ENCODE assay signal across 9 cellular contexts in the genomic region with DNA sequence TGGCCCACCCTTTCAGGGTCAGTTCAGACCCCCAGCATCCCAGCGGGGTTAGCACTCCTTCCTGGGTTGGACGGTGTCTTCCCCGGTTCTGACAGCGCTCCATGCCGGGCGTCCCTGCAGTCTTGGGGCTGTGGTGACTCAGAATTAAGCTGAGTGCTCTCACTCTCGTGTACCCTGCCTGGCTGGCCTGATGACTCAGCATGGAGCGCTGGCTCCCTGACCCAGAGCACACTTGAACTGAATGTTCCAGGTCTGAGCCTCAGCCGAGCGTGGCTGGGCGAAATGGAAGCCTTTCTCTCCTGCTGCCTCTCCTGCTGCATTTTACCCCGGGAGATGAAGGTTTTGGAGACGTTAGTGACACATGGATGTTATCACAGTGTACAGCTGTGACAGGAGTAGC. TPM values are rescaled to one million over a fixed set of nuclear protein-coding genes. Genes with fewer than 3 reads are reported as not detected.
DNase-seq lines count a peak whose midpoint lies in the region; ATAC-seq and TF ChIP-seq lines count a peak whose summit lies in the region.
"Had no signal": no experiment of that assay in that cellular context is flagged by ENCODE, and none has a peak within 500 bp of the region (broad histone marks: within the 10 kb centered on the region; RNA-seq: fewer than 3 reads in every experiment).

No MANE protein-coding gene starts in this region.

- DNase-seq in activated naive CD4-positive, alpha-beta T cell treated with anti-CD3 and anti-CD28 coated beads, Interleukin-2, amount 50 U/mL, for 16 hours: no peak
- DNase-seq in adipocyte (ENCODE audit: low read depth) (peak; percentile 97), heart left ventricle (peak; percentile 63 to 93 (median 84)), NCI-H1092 (lab: John Stamatoyannopoulos, UW) (no peak)
- DNase-seq in stimulated activated naive B cell treated with anti-CD40 and anti-IgM and Interleukin-4, amounts not matched to agents 10 μg/mL and 1 μg/mL and 100 μg/mL, for 72 hours: no peak

- H3K36me3 Mint-ChIP-seq in activated naive CD4-positive, alpha-beta T cell treated with anti-CD3 and anti-CD28 coated beads, Interleukin-2, amount 50 U/mL, for 24 hours: no peaks in the 10 kb centered on the region
- peaks cover 0 to 1% of the 10 kb centered on the region in 2 donors for H3K36me3 Mint-ChIP-seq in stimulated activated naive B cell treated with anti-CD40 and anti-IgM and Interleukin-4, amounts not matched to agents 10 μg/mL and 1 μg/mL and 100 μg/mL, for 72 hours

- H3K27me3 ChIP-seq in adipocyte (replicated peaks; ENCODE audit: control insufficient read depth, insufficient read depth, low read length): no peaks in the 10 kb centered on the region
- H3K27me3 ChIP-seq in heart left ventricle: no peaks in the 10 kb centered on the region
- H3K27me3 ChIP-seq in rectal smooth muscle tissue (ENCODE audit: control insufficient read depth, insufficient read depth, low read length): no peaks in the 10 kb centered on the region

- no peaks in the 10 kb centered on the region for H3K27me3 Mint-ChIP-seq in activated naive CD4-positive, alpha-beta T cell treated with anti-CD3 and anti-CD28 coated beads, Interleukin-2, amount 50 U/mL, for 24 hours
- peaks cover 4 to 12% of the 10 kb centered on the region in 2 donors for H3K27me3 Mint-ChIP-seq in stimulated activated naive B cell treated with anti-CD40 and anti-IgM and Interleukin-4, amounts not matched to agents 10 μg/mL and 1 μg/mL and 100 μg/mL, for 72 hours
- H3K27me3 Mint-ChIP-seq: stimulated activated naive CD8-positive, alpha-beta T cell treated with anti-CD3 and anti-CD28 coated beads, Interleukin-15, Interleukin-2, amounts not matched to agents 100 ng/mL and 50 ng/mL, for 24 hours had no signal

- 3 to 41% (median 36%) methylated on average over 7 to 13 of the region's 13 CpGs for WGBS in heart left ventricle, 4 donors

- peak overlapping the region; percentile 57 for H3K27ac Mint-ChIP-seq in activated naive CD4-positive, alpha-beta T cell treated with anti-CD3 and anti-CD28 coated beads, Interleukin-2, amount 50 U/mL, for 24 hours
- no peak overlapping the region for H3K27ac Mint-ChIP-seq in stimulated activated naive B cell treated with anti-CD40 and anti-IgM and Interleukin-4, amounts not matched to agents 10 μg/mL and 1 μg/mL and 100 μg/mL, for 72 hours
- H3K27ac Mint-ChIP-seq: stimulated activated naive CD8-positive, alpha-beta T cell treated with anti-CD3 and anti-CD28 coated beads, Interleukin-15, Interleukin-2, amounts not matched to agents 100 ng/mL and 50 ng/mL, for 24 hours had no signal

- TF ChIP-seq CTCF in heart left ventricle (IDR thresholded peaks at IDR 0.05): no peak

- H3K9me3 Mint-ChIP-seq in activated naive CD4-positive, alpha-beta T cell treated with anti-CD3 and anti-CD28 coated beads, Interleukin-2, amount 50 U/mL, for 24 hours: no peaks in the 10 kb centered on the region
- no peaks in the 10 kb centered on the region for H3K9me3 Mint-ChIP-seq in stimulated activated naive B cell treated with anti-CD40 and anti-IgM and Interleukin-4, amounts not matched to agents 10 μg/mL and 1 μg/mL and 100 μg/mL, for 72 hours
- H3K9me3 Mint-ChIP-seq: stimulated activated naive CD8-positive, alpha-beta T cell treated with anti-CD3 and anti-CD28 coated beads, Interleukin-15, Interleukin-2, amounts not matched to agents 100 ng/mL and 50 ng/mL, for 24 hours had no signal

- H3K27ac ChIP-seq in heart left ventricle: peak overlapping the region; percentile 47 to 99 (median 97)
- peak overlapping the region; percentile 96 for H3K27ac ChIP-seq in rectal smooth muscle tissue (ENCODE audit: low read depth, low read length)

- H3K4me3 Mint-ChIP-seq in activated naive CD4-positive, alpha-beta T cell treated with anti-CD3 and anti-CD28 coated beads, Interleukin-2, amount 50 U/mL, for 24 hours: no peak overlapping the region
- no peak overlapping the region for H3K4me3 Mint-ChIP-seq in stimulated activated naive B cell treated with anti-CD40 and anti-IgM and Interleukin-4, amounts not matched to agents 10 μg/mL and 1 μg/mL and 100 μg/mL, for 72 hours
- H3K4me3 Mint-ChIP-seq: stimulated activated naive CD8-positive, alpha-beta T cell treated with anti-CD3 and anti-CD28 coated beads, Interleukin-15, Interleukin-2, amounts not matched to agents 100 ng/mL and 50 ng/mL, for 24 hours had no signal

- H3K9ac ChIP-seq in adipocyte (ENCODE audit: low read length) (peak overlapping the region; percentile 86), rectal smooth muscle tissue (ENCODE audit: low read length) (no peak overlapping the region)

- intact Hi-C loops in heart left ventricle (cut with DNase I): loop anchor here in 1 of 10 donors (10.0 kb wide), 1 partner anchor 63 kb away; a partner anchor contains a TSS

- TF ChIP-seq POLR2A in heart left ventricle (IDR thresholded peaks at IDR 0.05): peak in 1 of 2 donors; percentile 25

- H3K4me1 ChIP-seq in adipocyte (ENCODE audit: control insufficient read depth, insufficient read depth, low read length) (peaks cover 82% of the 10 kb centered on the region), heart left ventricle (peaks cover 16 to 100% (median 82%) of the 10 kb centered on the region in 12 donors), rectal smooth muscle tissue (ENCODE audit: control insufficient read depth, insufficient read depth, low read length) (peaks cover 61% of the 10 kb centered on the region)

- peaks cover 87% of the 10 kb centered on the region for H3K4me1 Mint-ChIP-seq in activated naive CD4-positive, alpha-beta T cell treated with anti-CD3 and anti-CD28 coated beads, Interleukin-2, amount 50 U/mL, for 24 hours
- peaks cover 0 to 6% of the 10 kb centered on the region in 2 donors for H3K4me1 Mint-ChIP-seq in stimulated activated naive B cell treated with anti-CD40 and anti-IgM and Interleukin-4, amounts not matched to agents 10 μg/mL and 1 μg/mL and 100 μg/mL, for 72 hours

- ATAC-seq in heart left ventricle (peak; percentile 85 to 91 (median 90)), GM21786 (IDR thresholded peaks at IDR 0.05; ENCODE audit: unreplicated experiment) (no peak)
- no peak for ATAC-seq in stimulated activated naive B cell treated with anti-CD40 and anti-IgM and Interleukin-4, amounts not matched to agents 10 μg/mL and 1 μg/mL and 100 μg/mL, for 72 hours (replicated peaks)

- no peaks in the 10 kb centered on the region for H3K9me3 ChIP-seq in adipocyte (ENCODE audit: control insufficient read depth, low read length)
- no peaks in the 10 kb centered on the region for H3K9me3 ChIP-seq in heart left ventricle

- peaks cover 6% of the 10 kb centered on the region for H3K36me3 ChIP-seq in adipocyte (ENCODE audit: control insufficient read depth, insufficient read depth, low read length, severe bottlenecking)
- H3K36me3 ChIP-seq in heart left ventricle: peaks cover 0 to 29% (median 0%) of the 10 kb centered on the region in 9 donors
- H3K36me3 ChIP-seq in rectal smooth muscle tissue (ENCODE audit: control insufficient read depth, insufficient read depth, low read length): no peaks in the 10 kb centered on the region

- H3K4me3 ChIP-seq in adipocyte (ENCODE audit: low read length) (peak overlapping the region; percentile 89), heart left ventricle (peak overlapping the region in 2 of 12 donors; percentile 7 to 14), rectal smooth muscle tissue (ENCODE audit: low read length) (peak overlapping the region; percentile 32)

RNA-seq across cellular contexts. Expression of a gene that starts 7.1 kb away (rescaled TPM):
- total RNA-seq in heart left ventricle: 100 to 1,000 TPM in 8 of 9 donors, 10 to 100 TPM in 1; 85.1 to 219 (median 141) TPM
- polyA plus RNA-seq in heart left ventricle: 100 to 1,000 TPM in 1 of 2 donors, 10 to 100 TPM in 1; 78.8 to 271 TPM

Comparison
In these comparisons a context has a peak if more than half of its experiments do, and no peak if none do; other contexts are left out.
1. DNase-seq: peak in adipocyte (single experiment) and heart left ventricle (5 of 5); none in activated naive CD4-positive, alpha-beta T cell treated with anti-CD3 and anti-CD28 coated beads, Interleukin-2, amount 50 U/mL, for 16 hours (single experiment), NCI-H1092 (single experiment) and stimulated activated naive B cell treated with anti-CD40 and anti-IgM and Interleukin-4, amounts not matched to agents 10 μg/mL and 1 μg/mL and 100 μg/mL, for 72 hours (single experiment).
2. ATAC-seq: peak in heart left ventricle (4 of 4); none in GM21786 (single experiment) and stimulated activated naive B cell treated with anti-CD40 and anti-IgM and Interleukin-4, amounts not matched to agents 10 μg/mL and 1 μg/mL and 100 μg/mL, for 72 hours (0 of 2).